In the genomic region with DNA sequence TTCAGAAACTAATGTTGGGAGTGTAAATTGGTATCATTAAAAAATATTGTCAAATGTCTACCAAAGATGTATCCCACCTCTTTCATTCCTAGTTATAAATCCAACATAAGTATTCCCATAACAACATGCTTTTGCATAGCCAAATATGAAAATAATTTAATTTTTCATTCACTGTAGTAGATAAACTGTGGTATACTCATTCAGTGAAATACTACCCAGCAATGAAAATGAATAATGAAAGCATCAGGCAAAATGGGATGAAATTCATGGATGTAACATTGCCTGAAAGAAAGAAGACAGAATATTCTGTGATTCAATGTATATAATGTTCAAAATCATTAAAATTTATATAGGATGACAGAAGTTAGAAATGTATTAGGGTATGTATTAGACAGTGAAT, we compare ENCODE assay signal across 24 cellular contexts.
"Had no signal": no experiment of that assay in that cellular context is flagged by ENCODE, and none has a peak within 500 bp of the region (broad histone marks: within the 10 kb centered on the region; RNA-seq: fewer than 3 reads in every experiment).

No MANE protein-coding gene starts in this region.

- DNase-seq: colonic mucosa; cortex of kidney; dermis blood vessel endothelial cell; dorsolateral prefrontal cortex; effector CD4-positive, alpha-beta T cell; effector CD8-positive, alpha-beta T cell; effector memory CD4-positive, alpha-beta T cell; effector memory CD8-positive, alpha-beta T cell; endodermal cell; erythroblast; esophagus squamous epithelium; foreskin fibroblast; foreskin keratinocyte; foreskin melanocyte; gastrocnemius medialis; glutamatergic neuron; head of caudate nucleus; heart left ventricle; heart right ventricle had no signal

- H3K9me3 ChIP-seq: colonic mucosa, esophagus muscularis mucosa, gastrocnemius medialis, gastroesophageal sphincter had no signal

- ATAC-seq: effector memory CD8-positive, alpha-beta T cell; esophagus mucosa; foreskin keratinocyte; gastrocnemius medialis; gastroesophageal sphincter; heart left ventricle; heart right ventricle had no signal

- H3K4me1 ChIP-seq: colonic mucosa, esophagus muscularis mucosa, esophagus squamous epithelium, foreskin keratinocyte, gastroesophageal sphincter had no signal

- H3K36me3 ChIP-seq: colonic mucosa, esophagus muscularis mucosa, esophagus squamous epithelium, gastrocnemius medialis, gastroesophageal sphincter, heart left ventricle, heart right ventricle had no signal

- H3K27ac ChIP-seq: colonic mucosa, coronary artery, dorsolateral prefrontal cortex, epithelial cell of prostate, esophagus muscularis mucosa, esophagus squamous epithelium, foreskin keratinocyte, gastrocnemius medialis, gastroesophageal sphincter, heart left ventricle, heart right ventricle had no signal

- H3K4me3 ChIP-seq: colonic mucosa, coronary artery, dorsolateral prefrontal cortex, esophagus muscularis mucosa, esophagus squamous epithelium, gastrocnemius medialis, gastroesophageal sphincter, heart left ventricle, heart right ventricle had no signal

- H3K27me3 ChIP-seq: colonic mucosa, dorsolateral prefrontal cortex, esophagus muscularis mucosa, esophagus squamous epithelium, foreskin keratinocyte, gastrocnemius medialis, gastroesophageal sphincter, heart left ventricle, heart right ventricle had no signal
